In the genomic region with DNA sequence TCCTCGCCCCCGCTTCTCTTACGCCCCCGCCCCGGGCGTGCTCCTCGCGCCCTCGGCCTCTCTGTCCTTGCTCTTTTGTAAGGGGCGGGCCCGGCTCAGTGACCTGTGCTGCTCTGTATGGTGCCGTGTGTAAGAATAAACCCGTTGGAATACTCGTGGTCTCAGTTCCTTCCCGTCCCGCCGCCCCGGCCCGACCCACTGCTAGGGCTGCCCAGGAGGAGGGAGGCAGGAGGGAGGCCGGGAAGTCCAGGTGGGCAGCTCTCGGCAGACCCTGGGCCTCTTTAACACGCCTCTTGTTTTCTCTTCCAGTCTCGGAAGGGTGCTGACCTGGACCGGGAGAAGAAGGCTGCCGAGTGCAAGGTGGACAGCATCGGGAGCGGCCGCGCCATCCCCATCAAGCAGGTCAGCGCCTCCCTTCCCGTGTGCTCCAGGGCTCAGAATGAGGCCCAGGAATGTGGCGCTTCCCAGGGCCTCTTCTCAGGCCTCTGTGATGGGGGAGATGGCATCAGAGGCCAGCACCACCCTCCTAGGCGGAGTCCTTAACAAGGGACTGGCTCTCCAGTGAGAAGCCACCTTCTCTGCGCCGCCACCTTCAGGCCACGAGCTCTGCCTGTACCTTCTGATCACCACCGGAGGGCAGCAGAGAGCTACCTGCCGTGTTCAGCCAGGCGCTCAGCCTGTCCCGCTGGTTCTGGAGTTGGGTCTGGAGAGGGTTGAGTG, we compare ENCODE assay signal across 8 cellular contexts. TPM values are rescaled to one million over a fixed set of nuclear protein-coding genes. Genes with fewer than 3 reads are reported as not detected.
DNase-seq lines count a peak whose midpoint lies in the region; ATAC-seq and TF ChIP-seq lines count a peak whose summit lies in the region.

No MANE protein-coding gene starts in this region.

- H3K4me3 ChIP-seq in choroid plexus epithelial cell (ENCODE audit: low read depth, low read length) (no peak overlapping the region), liver (ENCODE audit: low read depth in 1 of 3, low read length in 3 of 3) (no peak overlapping the region)

- WGBS in liver = 73% methylated on average over 40 of the region's 40 CpGs

- TF ChIP-seq RAD21 in liver (IDR thresholded peaks at IDR 0.05) = peak; percentile 83 to 90

- H3K4me1 ChIP-seq in liver (ENCODE audit: control insufficient read depth in 4 of 4, insufficient read depth in 4 of 4, low read length in 3 of 4) = no peaks in the 10 kb centered on the region

- peaks cover 8 to 34% (median 13%) of the 10 kb centered on the region in 4 donors for H3K36me3 ChIP-seq in liver (ENCODE audit: control insufficient read depth in 4 of 4, insufficient read depth in 3 of 4, low read depth in 1 of 4, low read length in 3 of 4)

- no peaks in the 10 kb centered on the region for H3K9me3 ChIP-seq in liver (ENCODE audit: control insufficient read depth in 4 of 4, low read length in 3 of 4)

- H3K27me3 ChIP-seq in liver (ENCODE audit: control insufficient read depth in 4 of 4, insufficient read depth in 4 of 4, low read length in 3 of 4) = no peaks in the 10 kb centered on the region

- TF ChIP-seq CTCF in choroid plexus epithelial cell (conservative IDR thresholded peaks at IDR 0.05; ENCODE audit: low read depth, low read length) (peak; percentile 99), liver (IDR thresholded peaks at IDR 0.05; ENCODE audit: low read depth, low read length, missing input control) (peak; percentile 93)

- ATAC-seq in GM18907 (IDR thresholded peaks at IDR 0.05; ENCODE audit: unreplicated experiment) (peak; percentile 83), HG03342 (IDR thresholded peaks at IDR 0.05; ENCODE audit: unreplicated experiment) (peak; percentile 92)

- peak overlapping the region in 1 of 2 donors; percentile 32 for H3K27ac ChIP-seq in liver (ENCODE audit: low read depth in 1 of 2, low read length in 2 of 2)

- H3K9ac ChIP-seq in liver (ENCODE audit: low read depth in 1 of 2, low read length in 2 of 2) = no peak overlapping the region

- DNase-seq in AG08396 (ENCODE audit: low spot score) (peak; percentile 97), NCI-H524 (lab: John Stamatoyannopoulos, UW) (peak; percentile 29 to 78), choroid plexus epithelial cell (ENCODE audit: low read depth) (peak; percentile 85)
- peak; percentile 82 to 86 for DNase-seq in activated CD4-positive, alpha-beta T cell treated with anti-CD3 and anti-CD28 coated beads for 4 hours
- peak; percentile 62 to 71 (median 67) for DNase-seq in stimulated activated CD4-positive, alpha-beta T cell treated with anti-CD3 and anti-CD28 coated beads, TNF-alpha, amount 100 ng/mL, for 4 hours (ENCODE audit: low read depth in 3 of 3)

TF ChIP-seq in liver, 16 proteins besides CTCF, POLR2A, EP300 and RAD21:
- TF ChIP-seq HNF4A (conservative IDR thresholded peaks at IDR 0.05) = no peak

RNA-seq across cellular contexts. Expression of a gene that starts 37.4 kb away (rescaled TPM):
- 10 to 100 TPM in 1 of 2 donors, 1 to 10 TPM in 1; 3.9 to 27.0 TPM for total RNA-seq in liver
- 10 to 100 TPM; 10.1 to 25.2 TPM for polyA plus RNA-seq in liver

RNA-seq across cellular contexts. Expression of a gene that starts 40.4 kb away (rescaled TPM):
- total RNA-seq in liver = 10 to 100 TPM; 15.1 to 28.9 TPM
- 10 to 100 TPM; 32.0 to 51.7 TPM for polyA plus RNA-seq in liver

RNA-seq across cellular contexts. Expression of a gene that starts 43.0 kb away (rescaled TPM):
- total RNA-seq in liver = 10 to 100 TPM; 31.1 to 62.8 TPM
- polyA plus RNA-seq in liver = 10 to 100 TPM; 33.9 to 53.4 TPM

RNA-seq across cellular contexts. Expression of a gene that starts 43.8 kb away (rescaled TPM):
- total RNA-seq in liver = not detected
- polyA plus RNA-seq in liver = not detected
